In the genomic region with DNA sequence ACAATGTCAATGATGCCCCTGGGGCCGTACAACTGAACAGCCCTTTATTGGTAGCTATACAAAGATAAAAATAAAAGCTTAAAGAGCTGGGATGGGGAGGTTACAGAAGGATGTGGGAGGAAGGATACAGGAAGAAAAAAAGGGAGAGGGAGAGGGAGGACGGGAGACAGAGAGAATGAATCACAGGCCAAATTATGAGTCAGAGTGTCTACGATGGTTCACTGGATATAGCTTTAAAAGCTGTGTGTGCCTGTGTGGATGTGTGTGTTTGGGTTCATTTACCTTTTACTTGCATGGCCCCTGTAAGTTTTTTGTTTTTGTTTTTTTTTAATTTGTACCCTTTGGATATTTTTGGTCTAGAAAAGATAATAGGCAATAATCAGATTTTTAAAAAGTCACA, we compare ENCODE assay signal across 27 cellular contexts.
DNase-seq lines count a peak whose midpoint lies in the region; ATAC-seq and TF ChIP-seq lines count a peak whose summit lies in the region.
"Had no signal": no experiment of that assay in that cellular context is flagged by ENCODE, and none has a peak within 500 bp of the region (broad histone marks: within the 10 kb centered on the region; RNA-seq: fewer than 3 reads in every experiment).

No MANE protein-coding gene starts in this region.

- POLR2A ChIA-PET in Panc1 (lab: Charles Lee), result no interaction called here

- H3K9me3 ChIP-seq in Panc1 (ENCODE audit: control insufficient read depth, insufficient read depth, low read depth, low read length), result no peaks in the 10 kb centered on the region
- H3K9me3 ChIP-seq: BLaER1 treated with 17β-estradiol and CSF1 and Interleukin-3, amounts not matched to agents 10 nM and 100 nM; right atrium auricular region; thyroid gland had no signal

- H3K27me3 ChIP-seq in Panc1 (ENCODE audit: control insufficient read depth, insufficient read depth, low read length), result peaks cover 7% of the 10 kb centered on the region; the same call in 1 of the 2 replicates
- H3K27me3 ChIP-seq: BLaER1 treated with 17β-estradiol and CSF1 and Interleukin-3, amounts not matched to agents 10 nM and 100 nM; right atrium auricular region; thyroid gland had no signal

- H3K4me3 ChIP-seq in Panc1 (ENCODE audit: low read depth in 2 of 2, low read length in 2 of 2), result no peak overlapping the region
- H3K4me3 ChIP-seq: BLaER1 treated with 17β-estradiol and CSF1 and Interleukin-3, amounts not matched to agents 10 nM and 100 nM; K562; lung; right atrium auricular region; thyroid gland had no signal

- in situ Hi-C loops in Panc1 (cut with HindIII; ENCODE audit: low pct_unique_long_range_greater_than_20kb, low sequenced_read_pairs), result no loop called here

- CTCF ChIA-PET in Panc1 (lab: Charles Lee), result no interaction called here

- peak; percentile 47; the same call in 1 of the 2 replicates for ATAC-seq in Panc1
- peak; percentile 37 for ATAC-seq in esophagus mucosa
- ATAC-seq in HG02623 (IDR thresholded peaks at IDR 0.05; ENCODE audit: unreplicated experiment), result no peak
- ATAC-seq: activated CD8-positive, alpha-beta T cell treated with anti-CD3 and anti-CD28 coated beads for 36 hours; effector memory CD8-positive, alpha-beta T cell; K562; stimulated activated effector memory CD8-positive, alpha-beta T cell treated with anti-CD3 and anti-CD28 coated beads, Interleukin-12 subunit alpha, Interleukin-12 subunit beta, amount 100 ng/mL, for 72 hours had no signal

- no peaks in the 10 kb centered on the region for H3K36me3 ChIP-seq in Panc1 (ENCODE audit: control insufficient read depth, insufficient read depth, low read length)
- H3K36me3 ChIP-seq: BLaER1 treated with 17β-estradiol and CSF1 and Interleukin-3, amounts not matched to agents 10 nM and 100 nM; right atrium auricular region; thyroid gland; WERI-Rb-1 had no signal

- no TSS peak for BruUV-seq in Panc1 (replicated peaks; lab: Mats Ljungman, UMichigan)

- peak; percentile 41 for DNase-seq in DMS53 (lab: John Stamatoyannopoulos, UW)
- DNase-seq in DMS53 treated with DMSO at 0.1 percent for 48 hours (lab: John Stamatoyannopoulos, UW; ENCODE audit: unreplicated experiment), result no peak
- no peak for DNase-seq in Panc1 (ENCODE audit: low read depth, low spot score)
- peak; percentile 43 for DNase-seq in superior temporal gyrus (ENCODE audit: extremely low spot score)
- DNase-seq in amniotic stem cell (lab: John Stamatoyannopoulos, UW), result no peak
- no peak for DNase-seq in stimulated activated CD4-positive, alpha-beta T cell treated with anti-CD3 and anti-CD28 coated beads, Interleukin-4, amount 100 ng/mL, for 24 hours
- DNase-seq: activated CD8-positive, alpha-beta T cell treated with anti-CD3 and anti-CD28 coated beads for 36 hours; activated naive CD4-positive, alpha-beta T cell treated with Interleukin-2 at 50 U/mL for 16 hours; activated T-cell treated with anti-CD3 and anti-CD28 coated beads, Interleukin-2, amount 50 U/mL, for 1 hour; DMS 273 treated with DMSO at 0.1 percent for 48 hours; effector memory CD8-positive, alpha-beta T cell; HFFc6; immature natural killer cell; NCI-H2029; NCI-H510A treated with DMSO at 0.1 percent for 48 hours; nucleus accumbens; T-helper 2 cell; thyroid gland had no signal

- intact Hi-C loops in Panc1 (cut with micrococcal nuclease; ENCODE audit: unreplicated experiment), result loop anchor here (5.0 kb wide), 1 partner anchor 206 kb away; no protein-coding TSS in a partner anchor

- H3K4me1 ChIP-seq in Panc1 (ENCODE audit: control insufficient read depth, insufficient read depth, low read length), result no peaks in the 10 kb centered on the region
- H3K4me1 ChIP-seq: right atrium auricular region, thyroid gland had no signal

- TF ChIP-seq CTCF in Panc1 (IDR thresholded peaks at IDR 0.05), result no peak

- no peak overlapping the region for H3K27ac ChIP-seq in Panc1 (ENCODE audit: low read length)
- H3K27ac ChIP-seq: 22Rv1; BLaER1 treated with 17β-estradiol and CSF1 and Interleukin-3, amounts not matched to agents 10 nM and 100 nM; right atrium auricular region; thyroid gland; WERI-Rb-1 had no signal

Comparison
In these comparisons a context has a peak if more than half of its experiments do, and no peak if none do; other contexts are left out.
1. DNase-seq: peak in DMS53 (single experiment) and superior temporal gyrus (single experiment); none in DMS53 treated with DMSO at 0.1 percent for 48 hours (single experiment), Panc1 (single experiment), amniotic stem cell (single experiment) and stimulated activated CD4-positive, alpha-beta T cell treated with anti-CD3 and anti-CD28 coated beads, Interleukin-4, amount 100 ng/mL, for 24 hours (single experiment).